8 cellular contexts compared by ENCODE assay signal in genomic region chr16:89560413-89561194, GRCh38. TPM values are rescaled to one million over a fixed set of nuclear protein-coding genes. Genes with fewer than 3 reads are reported as not detected.
A peak's percentile ranks its signal among the peaks of the same experiment; 100 is the strongest.
DNase-seq lines count a peak whose midpoint lies in the region; ATAC-seq, FAIRE-seq and TF ChIP-seq lines count a peak whose summit lies in the region.

Gene RPL13, plus strand, starts transcription at chr16:89560682. Its CDS starts 278 bp downstream, at chr16:89560960.

- peak within 1 kb of the TSS; percentile 100 for H4K8ac ChIP-seq in H1 (ENCODE audit: extremely low read depth, insufficient read depth, low read length)
- H4K8ac ChIP-seq in mesenchymal stem cell (ENCODE audit: low read length) = peak within 1 kb of the TSS; percentile 99

- 2% methylated on average over 57 of the region's 88 CpGs; no CpG with 5 or more reads in 1 of the 2 experiments for WGBS in H1 (ENCODE audit: extremely low coverage in 1 of 2, insufficient coverage in 1 of 2, insufficient read length in 1 of 2, insufficient replicate concordance in 2 of 2, low coverage in 1 of 2, low lambda C conversion rate in 2 of 2, missing lambda C conversion rate in 1 of 2), 2 experiments
- whole genome bisulfite sequencing in mesenchymal stem cell = under 1% methylated on average over 78 of the region's 88 CpGs

- H3K36me3 Mint-ChIP-seq in activated CD8-positive, alpha-beta memory T cell treated with anti-CD3 and anti-CD28 coated beads, Interleukin-2, amount 10 ng/mL, durations not matched to agents 7 days and 5 days = peaks cover 43% of the 10 kb centered on the region

- peak within 1 kb of the TSS; percentile 58 for H3K4ac ChIP-seq in H1 (replicated peaks; ENCODE audit: insufficient read length, low read depth, low read length)
- H3K4ac ChIP-seq in mesenchymal stem cell (ENCODE audit: low read depth in 1 of 2, low read length in 2 of 2) = peak within 1 kb of the TSS; percentile 88 to 99

- peak within 1 kb of the TSS; percentile 95 for H3K27ac Mint-ChIP-seq in activated CD8-positive, alpha-beta memory T cell treated with anti-CD3 and anti-CD28 coated beads, Interleukin-2, amount 10 ng/mL, durations not matched to agents 7 days and 5 days

- CTCF ChIA-PET in activated CD8-positive, alpha-beta memory T cell treated with anti-CD3 and anti-CD28 coated beads, Interleukin-2, amount 10 ng/mL, durations not matched to agents 7 days and 5 days (lab: Charles Lee) = interaction anchor here (2.3 kb wide), 1 partner anchor 52 kb away, joined by 7 read pairs; the partner anchor contains the start of gene SPG7
- CTCF ChIA-PET in H1 (lab: Charles Lee; ENCODE audit: partially characterized antibody) = no interaction called here

- no peak within 1 kb of the TSS for H3K14ac ChIP-seq in H1 (ENCODE audit: insufficient read length)
- peak within 1 kb of the TSS in 1 of 2 experiments; percentile 85 for H3K14ac ChIP-seq in mesenchymal stem cell (ENCODE audit: low read length in 2 of 2)

- peak within 1 kb of the TSS; percentile 89 for H4K5ac ChIP-seq in H1 (ENCODE audit: insufficient read length, low read depth, low read length)

- H3K18ac ChIP-seq in H1 (ENCODE audit: extremely low read depth, low read length) = peak within 1 kb of the TSS; percentile 87
- peak within 1 kb of the TSS; percentile 93 to 98 for H3K18ac ChIP-seq in mesenchymal stem cell (ENCODE audit: low read depth in 1 of 2, low read length in 2 of 2)

- H2BK120ac ChIP-seq in H1 (replicated peaks; ENCODE audit: low read depth, low read length) (no peak within 1 kb of the TSS), mesenchymal stem cell (ENCODE audit: low read depth, low read length) (peak within 1 kb of the TSS; percentile 89)

- peaks cover 10% of the 10 kb centered on the region for H3K23me2 ChIP-seq in H1 (ENCODE audit: low read depth, low read length)

- no peaks in the 10 kb centered on the region for H3K9me3 Mint-ChIP-seq in activated CD8-positive, alpha-beta memory T cell treated with anti-CD3 and anti-CD28 coated beads, Interleukin-2, amount 10 ng/mL, durations not matched to agents 7 days and 5 days (ENCODE audit: low read depth)

- DNase-seq in COLO829 (ENCODE audit: low spot score) = peak; percentile 77
- peak; percentile 92 for DNase-seq in NT2/D1 (ENCODE audit: low read depth, low spot score)
- peak; percentile 97 for DNase-seq in activated CD8-positive, alpha-beta memory T cell treated with anti-CD3 and anti-CD28 coated beads, Interleukin-2, amount 10 ng/mL, durations not matched to agents 7 days and 5 days
- peak; percentile 81 to 92 for DNase-seq in H1 (ENCODE audit: low read depth in 1 of 2, low spot score in 2 of 2)
- DNase-seq in mesenchymal stem cell = peak; percentile 98
- peak; percentile 79 for DNase-seq in stimulated activated CD8-positive, alpha-beta memory T cell treated with anti-CD3 and anti-CD28 coated beads, Interleukin-12 subunit alpha, Interleukin-12 subunit beta, amount 100 ng/mL, for 24 hours (ENCODE audit: extremely low read depth)

- H2BK5ac ChIP-seq in H1 (ENCODE audit: low read depth, low read length) (peak within 1 kb of the TSS; percentile 91), mesenchymal stem cell (ENCODE audit: low read depth, low read length, poor library complexity, severe bottlenecking) (peak within 1 kb of the TSS; percentile 96)

- H3K27me3 Mint-ChIP-seq in activated CD8-positive, alpha-beta memory T cell treated with anti-CD3 and anti-CD28 coated beads, Interleukin-2, amount 10 ng/mL, durations not matched to agents 7 days and 5 days = no peaks in the 10 kb centered on the region

- H3K27ac ChIP-seq in HUES48 (ENCODE audit: low read depth, low read length) = peak within 1 kb of the TSS; percentile 97
- H3K27ac ChIP-seq in H1 (ENCODE audit: low read depth, low read length) = peak within 1 kb of the TSS; percentile 79
- H3K27ac ChIP-seq in mesenchymal stem cell (ENCODE audit: low read length, poor library complexity, severe bottlenecking) = peak within 1 kb of the TSS; percentile 86

- peak; percentile 72 for ATAC-seq in GM21367 (IDR thresholded peaks at IDR 0.05; ENCODE audit: unreplicated experiment)
- peak; percentile 94 for ATAC-seq in activated CD8-positive, alpha-beta memory T cell treated with anti-CD3 and anti-CD28 coated beads, Interleukin-2, amount 10 ng/mL, durations not matched to agents 7 days and 5 days

- H2AFZ ChIP-seq in H1 (ENCODE audit: low read length) = 0 out of 2 replicates have a peak within 1 kb of the TSS, but pooled peaks have one; percentile 7
- H2AFZ ChIP-seq in mesenchymal stem cell (ENCODE audit: low read depth, low read length) = no peak within 1 kb of the TSS

- H3K79me2 ChIP-seq in H1 (ENCODE audit: control insufficient read depth in 1 of 2, insufficient read depth in 2 of 2, low read length in 2 of 2) = peaks cover 11 to 32% of the 10 kb centered on the region in 2 experiments

- TF ChIP-seq RAD21 in H1 (IDR thresholded peaks at IDR 0.05 in 1 of 2, conservative IDR thresholded peaks at IDR 0.05 in 1 of 2; ENCODE audit: low read depth in 2 of 2, low read length in 2 of 2) = no peak

- H4K91ac ChIP-seq in H1 (replicated peaks; ENCODE audit: insufficient read length, low read length) = peak within 1 kb of the TSS; percentile 84
- H4K91ac ChIP-seq in mesenchymal stem cell (ENCODE audit: low read length) = peak within 1 kb of the TSS; percentile 94

- H2BK20ac ChIP-seq in H1 (ENCODE audit: low read length) = no peak within 1 kb of the TSS

- peak within 1 kb of the TSS; percentile 87 for H3K4me3 Mint-ChIP-seq in activated CD8-positive, alpha-beta memory T cell treated with anti-CD3 and anti-CD28 coated beads, Interleukin-2, amount 10 ng/mL, durations not matched to agents 7 days and 5 days

- H3K4me3 ChIP-seq in HUES48 (ENCODE audit: low read depth, low read length) (peak within 1 kb of the TSS; percentile 94), NT2/D1 (ENCODE audit: insufficient read length, low read depth) (peak within 1 kb of the TSS; percentile 86), H1 (ENCODE audit: extremely low read depth in 1 of 4, insufficient read depth in 2 of 4, low read depth in 3 of 4, low read length in 4 of 4) (peak within 1 kb of the TSS; percentile 69 to 97 (median 82)), mesenchymal stem cell (ENCODE audit: insufficient read depth in 1 of 2, low read depth in 1 of 2, low read length in 2 of 2) (peak within 1 kb of the TSS; percentile 82 to 87)

- H2BK12ac ChIP-seq in H1 (ENCODE audit: low read depth, low read length) = no peak within 1 kb of the TSS
- peak within 1 kb of the TSS in 1 of 2 experiments; percentile 42 for H2BK12ac ChIP-seq in mesenchymal stem cell (ENCODE audit: low read length in 2 of 2)

- H3K36me3 ChIP-seq in HUES48 (ENCODE audit: control insufficient read depth, insufficient read depth, low read length) (peaks cover 61% of the 10 kb centered on the region), NT2/D1 (ENCODE audit: insufficient read depth, insufficient read length, low read length) (peaks cover 77% of the 10 kb centered on the region), H1 (ENCODE audit: control insufficient read depth in 2 of 4, insufficient read depth in 4 of 4, low read length in 3 of 4) (peaks cover 25 to 48% (median 38%) of the 10 kb centered on the region in 4 experiments), mesenchymal stem cell (ENCODE audit: control insufficient read depth in 1 of 2, insufficient read depth in 2 of 2, low read depth in 1 of 2, low read length in 2 of 2) (peaks cover 65 to 69% of the 10 kb centered on the region in 2 experiments)

- peaks cover 28 to 31% of the 10 kb centered on the region in 2 experiments for H4K20me1 ChIP-seq in H1 (replicated peaks in 1 of 2; ENCODE audit: control insufficient read depth in 1 of 2, insufficient read depth in 2 of 2, low read length in 2 of 2)

- POLR2A ChIA-PET in H1 (lab: Charles Lee; ENCODE audit: partially characterized antibody) = interaction anchor here (0.8 to 5.5 kb wide), 13 partner anchors 9 to 271 kb away, joined by 3 to 63 read pairs (median 4); partner anchors contain the start of gene CPNE7

- H3K9ac ChIP-seq in HUES48 (ENCODE audit: low read depth, low read length) (peak within 1 kb of the TSS; percentile 99), NT2/D1 (ENCODE audit: insufficient read length, low read depth) (peak within 1 kb of the TSS; percentile 95), H1 (replicated peaks in 1 of 4; ENCODE audit: extremely low read depth in 1 of 4, low read depth in 3 of 4, low read length in 3 of 4) (peak within 1 kb of the TSS; percentile 94 to 99 (median 96)), mesenchymal stem cell (ENCODE audit: low read length) (peak within 1 kb of the TSS; percentile 99)

- peak within 1 kb of the TSS; percentile 91 for H3K56ac ChIP-seq in H1 (replicated peaks; ENCODE audit: insufficient read length, low read depth, low read length)

- peaks cover 3% of the 10 kb centered on the region for H3K79me1 ChIP-seq in H1 (ENCODE audit: low read depth, low read length)
- H3K79me1 ChIP-seq in mesenchymal stem cell (replicated peaks; ENCODE audit: low read length, poor library complexity, severe bottlenecking) = peaks cover 4% of the 10 kb centered on the region

- H3K9me3 ChIP-seq in HUES48 (ENCODE audit: control insufficient read depth, insufficient read depth, low read length) (no peaks in the 10 kb centered on the region), NT2/D1 (ENCODE audit: insufficient read depth, low read length) (no peaks in the 10 kb centered on the region), H1 (ENCODE audit: insufficient read depth in 2 of 2, low read depth in 1 of 2, low read length in 1 of 2) (no peaks in the 10 kb centered on the region), mesenchymal stem cell (ENCODE audit: control insufficient read depth, low read length) (no peaks in the 10 kb centered on the region)

- H3K4me1 ChIP-seq in HUES48 (ENCODE audit: control insufficient read depth, insufficient read depth, low read length) = peaks cover 32% of the 10 kb centered on the region
- peaks cover 15% of the 10 kb centered on the region for H3K4me1 ChIP-seq in NT2/D1 (ENCODE audit: insufficient read depth, insufficient read length)
- peaks cover 5 to 28% (median 8%) of the 10 kb centered on the region in 4 experiments for H3K4me1 ChIP-seq in H1 (replicated peaks in 1 of 4; ENCODE audit: control insufficient read depth in 3 of 4, insufficient read depth in 4 of 4, low read length in 3 of 4)
- peaks cover 28% of the 10 kb centered on the region for H3K4me1 ChIP-seq in mesenchymal stem cell (ENCODE audit: control insufficient read depth, insufficient read depth, low read depth, low read length)

- no peak for TF ChIP-seq EP300 in H1 (IDR thresholded peaks at IDR 0.05; ENCODE audit: borderline replicate concordance in 1 of 2, low read depth in 2 of 2, low read length in 2 of 2)

- H2AK5ac ChIP-seq in H1 (ENCODE audit: low read depth, low read length) (no peak within 1 kb of the TSS; the same call in none of the 2 replicates), mesenchymal stem cell (ENCODE audit: low read length, severe bottlenecking) (peak within 1 kb of the TSS; percentile 88)

- H3K4me1 Mint-ChIP-seq in activated CD8-positive, alpha-beta memory T cell treated with anti-CD3 and anti-CD28 coated beads, Interleukin-2, amount 10 ng/mL, durations not matched to agents 7 days and 5 days = peaks cover 66% of the 10 kb centered on the region

- FAIRE-seq in H1 (lab: Jason Lieb, UNC) = no peak

- peak within 1 kb of the TSS; percentile 91 for H3K4me2 ChIP-seq in H1 (ENCODE audit: insufficient read depth in 1 of 2, low read depth in 2 of 2, low read length in 2 of 2)
- H3K4me2 ChIP-seq in mesenchymal stem cell (ENCODE audit: low read length, poor library complexity, severe bottlenecking) = peak within 1 kb of the TSS; percentile 83

- H3K23ac ChIP-seq in H1 (ENCODE audit: insufficient read length) (no peak within 1 kb of the TSS), mesenchymal stem cell (ENCODE audit: low read length in 2 of 2) (no peak within 1 kb of the TSS)

- TF ChIP-seq POLR2A in H1 (IDR thresholded peaks at IDR 0.05; ENCODE audit: control extremely low read depth in 1 of 2, low read depth in 2 of 2, low read length in 2 of 2) = peak; percentile 99

- H2BK15ac ChIP-seq in H1 (ENCODE audit: low read length) (no peak within 1 kb of the TSS), mesenchymal stem cell (ENCODE audit: low read depth, poor library complexity, severe bottlenecking) (peak within 1 kb of the TSS; percentile 98)

- H3K27me3 ChIP-seq in HUES48 (ENCODE audit: control insufficient read depth, insufficient read depth, low read length) (no peaks in the 10 kb centered on the region), NT2/D1 (ENCODE audit: insufficient read depth, insufficient read length) (no peaks in the 10 kb centered on the region), H1 (replicated peaks in 1 of 4; ENCODE audit: control insufficient read depth in 3 of 4, extremely low read depth in 1 of 4, insufficient read depth in 3 of 4, low read length in 3 of 4) (no peaks in the 10 kb centered on the region), mesenchymal stem cell (ENCODE audit: control insufficient read depth in 1 of 2, insufficient read depth in 1 of 2, low read length in 2 of 2) (no peaks in the 10 kb centered on the region)

- no peak for TF ChIP-seq CTCF in H1 (IDR thresholded peaks at IDR 0.05; ENCODE audit: control extremely low read depth in 1 of 3, insufficient read depth in 1 of 3, low read depth in 1 of 3, low read length in 3 of 3)

RNA-seq across cellular contexts. Expression of gene RPL13, which starts in this region (rescaled TPM):
- total RNA-seq in activated CD8-positive, alpha-beta memory T cell treated with anti-CD3 and anti-CD28 coated beads, Interleukin-2, amount 10 ng/mL, durations not matched to agents 7 days and 5 days = 1,000 to 10,000 TPM; 2,153 to 2,209 TPM
- total RNA-seq in H1 (2021; fragmentation: NEBNext Ultra II Directional; extraction: Animal tissue kit (Norgen Biotek cat#: 25700)) = 2,162 and 2,205 TPM in 2 replicates
- polyA plus RNA-seq in H1 (2011; rRNA removed) = 7,384 and 8,839 TPM in 2 replicates
- polyA plus RNA-seq in H1 (2011; cell fraction: cytosol; rRNA removed) = 6,622 TPM
- polyA plus RNA-seq in H1 (2011; cell fraction: nucleus; rRNA removed) = 4,056 TPM
- polyA plus RNA-seq in H1 (2012, experiment 1 of 2) = 2,424 to 3,736 TPM (median 3,320 TPM) in 4 replicates
- polyA plus RNA-seq in H1 (2012, experiment 2 of 2) = 5,566 TPM
- 2,736 TPM for polyA plus RNA-seq in H1 (2013, experiment 1 of 2)
- 2,737 TPM for polyA plus RNA-seq in H1 (2013, experiment 2 of 2)
- 403 and 524 TPM in 2 replicates for polyA minus RNA-seq in H1 (2011; rRNA and poly(A)+ RNA removed)
- polyA minus RNA-seq in H1 (2011; cell fraction: cytosol; rRNA and poly(A)+ RNA removed) = 1,899 TPM
- 1,945 TPM for polyA minus RNA-seq in H1 (2011; cell fraction: nucleus; rRNA and poly(A)+ RNA removed)
- polyA plus RNA-seq in mesenchymal stem cell (2013, experiment 1 of 2) = 2,898 TPM
- 2,946 TPM for polyA plus RNA-seq in mesenchymal stem cell (2013, experiment 2 of 2)

Comparison
In these comparisons a context has a peak if more than half of its experiments do, and no peak if none do; other contexts are left out.
1. Peak in every context shown above with its lines: DNase-seq, ATAC-seq, H3K4me3 ChIP-seq and H3K27ac ChIP-seq.